ENCODE assay signal across 14 cellular contexts in genomic region chr6:221531-222349, GRCh38.
DNase-seq lines count a peak whose midpoint lies in the region; ATAC-seq and TF ChIP-seq lines count a peak whose summit lies in the region.
"Had no signal": no experiment of that assay in that cellular context is flagged by ENCODE, and none has a peak within 500 bp of the region (broad histone marks: within the 10 kb centered on the region; RNA-seq: fewer than 3 reads in every experiment).

No MANE protein-coding gene starts in this region.

- H2BK120ac ChIP-seq in mesenchymal stem cell (ENCODE audit: low read depth, low read length), result no peak overlapping the region

- peak; percentile 24 to 28 for DNase-seq in activated T-cell treated with anti-CD3 and anti-CD28 coated beads, Interleukin-2, amount 50 U/mL, for 48 hours
- no peak for DNase-seq in activated T-cell treated with anti-CD3 and anti-CD28 coated beads, Interleukin-2, amount 50 U/mL, for 4 hours
- DNase-seq in GM23338 (ENCODE audit: low spot score), result no peak
- no peak for DNase-seq in mesenchymal stem cell
- DNase-seq in NCI-H146 (lab: John Stamatoyannopoulos, UW), result no peak
- no peak for DNase-seq in nucleus accumbens (lab: John Stamatoyannopoulos, UW)
- DNase-seq: effector CD8-positive, alpha-beta T cell; NCI-H1105; NCI-H510A; stimulated activated CD4-positive, alpha-beta T cell treated with anti-CD3 and anti-CD28 coated beads, Interleukin-2, amount 100 ng/mL, for 48 hours; T1000 had no signal

- H2BK15ac ChIP-seq in mesenchymal stem cell (ENCODE audit: low read depth, poor library complexity, severe bottlenecking), result no peak overlapping the region

- H2BK12ac ChIP-seq in mesenchymal stem cell (ENCODE audit: low read length in 2 of 2), result no peak overlapping the region

- TF ChIP-seq CTCF in GM23338 (conservative IDR thresholded peaks at IDR 0.05; ENCODE audit: low read depth in 2 of 2), result no peak

- H3K4me1 Mint-ChIP-seq in activated T-cell treated with anti-CD3 and anti-CD28 coated beads, Interleukin-2, amount 50 U/mL, for 4 hours (ENCODE audit: low read depth), result peaks cover 67% of the 10 kb centered on the region
- peaks cover 27% of the 10 kb centered on the region for H3K4me1 Mint-ChIP-seq in GM23338
- peaks cover 59% of the 10 kb centered on the region for H3K4me1 Mint-ChIP-seq in activated T-helper 17 cell treated with anti-CD3 and anti-CD28 coated beads, Interleukin-2, amount 50 U/mL, for 72 hours

- H3K36me3 ChIP-seq in GM23338 (ENCODE audit: insufficient read depth) (no peaks in the 10 kb centered on the region), mesenchymal stem cell (ENCODE audit: control insufficient read depth in 1 of 2, insufficient read depth in 2 of 2, low read depth in 1 of 2, low read length in 2 of 2) (no peaks in the 10 kb centered on the region)

- H3K79me1 ChIP-seq in mesenchymal stem cell (replicated peaks; ENCODE audit: low read length, poor library complexity, severe bottlenecking), result no peaks in the 10 kb centered on the region

- H3K27ac Mint-ChIP-seq in GM23338, result no peak overlapping the region
- H3K27ac Mint-ChIP-seq in activated T-helper 17 cell treated with anti-CD3 and anti-CD28 coated beads, Interleukin-2, amount 50 U/mL, for 72 hours, result peak overlapping the region; percentile 86

- H3K79me2 ChIP-seq in GM23338 (replicated peaks; ENCODE audit: insufficient read depth), result no peaks in the 10 kb centered on the region

- no peak overlapping the region for H3K4me3 Mint-ChIP-seq in activated T-cell treated with anti-CD3 and anti-CD28 coated beads, Interleukin-2, amount 50 U/mL, for 4 hours
- no peak overlapping the region for H3K4me3 Mint-ChIP-seq in GM23338
- H3K4me3 Mint-ChIP-seq in activated T-helper 17 cell treated with anti-CD3 and anti-CD28 coated beads, Interleukin-2, amount 50 U/mL, for 72 hours, result peak overlapping the region; percentile 75

- no peak overlapping the region for H2AK5ac ChIP-seq in mesenchymal stem cell (ENCODE audit: low read length, severe bottlenecking)

- no peak overlapping the region for H2BK5ac ChIP-seq in mesenchymal stem cell (ENCODE audit: low read depth, low read length, poor library complexity, severe bottlenecking)

- no peak overlapping the region for H3K18ac ChIP-seq in mesenchymal stem cell (ENCODE audit: low read depth in 1 of 2, low read length in 2 of 2)

- H4K20me1 ChIP-seq in GM23338 (replicated peaks; ENCODE audit: insufficient read depth), result no peaks in the 10 kb centered on the region

- H3F3A ChIP-seq in GM23338 (replicated peaks; ENCODE audit: low read depth), result no peaks in the 10 kb centered on the region

- H3K27me3 Mint-ChIP-seq in activated T-cell treated with anti-CD3 and anti-CD28 coated beads, Interleukin-2, amount 50 U/mL, for 4 hours (ENCODE audit: low read depth), result no peaks in the 10 kb centered on the region
- peaks cover 13% of the 10 kb centered on the region for H3K27me3 Mint-ChIP-seq in GM23338 (ENCODE audit: insufficient read depth, low read depth, poor library complexity)
- no peaks in the 10 kb centered on the region for H3K27me3 Mint-ChIP-seq in activated T-helper 17 cell treated with anti-CD3 and anti-CD28 coated beads, Interleukin-2, amount 50 U/mL, for 72 hours

- H3K36me3 Mint-ChIP-seq in activated T-cell treated with anti-CD3 and anti-CD28 coated beads, Interleukin-2, amount 50 U/mL, for 4 hours (ENCODE audit: insufficient read depth), result no peaks in the 10 kb centered on the region
- no peaks in the 10 kb centered on the region for H3K36me3 Mint-ChIP-seq in GM23338 (ENCODE audit: low read depth)
- H3K36me3 Mint-ChIP-seq in activated T-helper 17 cell treated with anti-CD3 and anti-CD28 coated beads, Interleukin-2, amount 50 U/mL, for 72 hours (ENCODE audit: low read depth), result peaks cover 5% of the 10 kb centered on the region

- H4K91ac ChIP-seq in mesenchymal stem cell (ENCODE audit: low read length), result no peak overlapping the region

- H2AFZ ChIP-seq in GM23338, result peak overlapping the region; percentile 72
- H2AFZ ChIP-seq in mesenchymal stem cell (ENCODE audit: low read depth, low read length), result no peak overlapping the region

- H3K23ac ChIP-seq in mesenchymal stem cell (ENCODE audit: low read length in 2 of 2), result no peak overlapping the region

- H3K4me1 ChIP-seq in GM23338 (ENCODE audit: insufficient read depth) (peaks cover 16% of the 10 kb centered on the region), mesenchymal stem cell (ENCODE audit: control insufficient read depth, insufficient read depth, low read depth, low read length) (peaks cover 21% of the 10 kb centered on the region)

- peaks cover 5% of the 10 kb centered on the region; the same call in 1 of the 2 replicates for H3K9me2 ChIP-seq in GM23338 (ENCODE audit: insufficient read depth)

- no peaks in the 10 kb centered on the region for H3K27me3 ChIP-seq in GM23338 (ENCODE audit: insufficient read depth)
- peaks cover 0 to 12% of the 10 kb centered on the region in 2 experiments for H3K27me3 ChIP-seq in mesenchymal stem cell (ENCODE audit: control insufficient read depth in 1 of 2, insufficient read depth in 1 of 2, low read length in 2 of 2)

- H3K27ac ChIP-seq in GM23338 (ENCODE audit: low read depth) (no peak overlapping the region), mesenchymal stem cell (ENCODE audit: low read length, poor library complexity, severe bottlenecking) (no peak overlapping the region)

- H3K9ac ChIP-seq in mesenchymal stem cell (ENCODE audit: low read length), result no peak overlapping the region

- no peaks in the 10 kb centered on the region for H3K9me3 Mint-ChIP-seq in activated T-cell treated with anti-CD3 and anti-CD28 coated beads, Interleukin-2, amount 50 U/mL, for 4 hours
- H3K9me3 Mint-ChIP-seq in GM23338, result no peaks in the 10 kb centered on the region; the same call in 2 of the 3 replicates
- H3K9me3 Mint-ChIP-seq in activated T-helper 17 cell treated with anti-CD3 and anti-CD28 coated beads, Interleukin-2, amount 50 U/mL, for 72 hours, result no peaks in the 10 kb centered on the region

- H3K4me3 ChIP-seq in GM23338, result no peak overlapping the region
- H3K4me3 ChIP-seq in mesenchymal stem cell (ENCODE audit: insufficient read depth in 1 of 2, low read depth in 1 of 2, low read length in 2 of 2), result no peak overlapping the region

- no peak overlapping the region for H3K14ac ChIP-seq in mesenchymal stem cell (ENCODE audit: low read length in 2 of 2)

- WGBS in mesenchymal stem cell, result 82% methylated on average over 13 of the region's 14 CpGs

- H3K9me3 ChIP-seq in mesenchymal stem cell (ENCODE audit: control insufficient read depth, low read length), result no peaks in the 10 kb centered on the region

- H4K8ac ChIP-seq in mesenchymal stem cell (ENCODE audit: low read length), result no peak overlapping the region

- H3K4me2 ChIP-seq in GM23338, result no peak overlapping the region
- peak overlapping the region; percentile 44 for H3K4me2 ChIP-seq in mesenchymal stem cell (ENCODE audit: low read length, poor library complexity, severe bottlenecking)

- no peak for ATAC-seq in activated T-cell treated with anti-CD3 and anti-CD28 coated beads, Interleukin-2, amount 50 U/mL, for 4 hours
- ATAC-seq in GM23338, result no peak
- ATAC-seq in activated T-helper 17 cell treated with anti-CD3 and anti-CD28 coated beads, Interleukin-2, amount 50 U/mL, for 72 hours (replicated peaks), result no peak
- ATAC-seq in GM19328 (IDR thresholded peaks at IDR 0.05; ENCODE audit: unreplicated experiment), result no peak
- ATAC-seq: HCT116 had no signal

- no peak overlapping the region for H3K4ac ChIP-seq in mesenchymal stem cell (ENCODE audit: low read depth in 1 of 2, low read length in 2 of 2)

TF ChIP-seq in GM23338, 12 proteins besides CTCF, POLR2A, EP300 and RAD21 (continues in another document):
- TF ChIP-seq POLR2AphosphoS5 (IDR thresholded peaks at IDR 0.05; ENCODE audit: low read depth) (no peak), EZH2 (IDR thresholded peaks at IDR 0.05; ENCODE audit: low read depth, unreplicated experiment) (no peak), ZNF114 (CRISPR knock-in tag; IDR thresholded peaks at IDR 0.05) (no peak)

Comparison
In these comparisons a context has a peak if more than half of its experiments do, and no peak if none do; other contexts are left out.
1. DNase-seq: peak in activated T-cell treated with anti-CD3 and anti-CD28 coated beads, Interleukin-2, amount 50 U/mL, for 48 hours (2 of 2); none in activated T-cell treated with anti-CD3 and anti-CD28 coated beads, Interleukin-2, amount 50 U/mL, for 4 hours (single experiment), GM23338 (single experiment), mesenchymal stem cell (single experiment), NCI-H146 (single experiment) and nucleus accumbens (0 of 56).